In genomic region chr11:74748211-74749126, GRCh38 we compare ENCODE assay signal across 8 cellular contexts. TPM values are rescaled to one million over a fixed set of nuclear protein-coding genes. Genes with fewer than 3 reads are reported as not detected.
DNase-seq lines count a peak whose midpoint lies in the region; ATAC-seq and TF ChIP-seq lines count a peak whose summit lies in the region.

Gene RNF169, plus strand, starts transcription at chr11:74748849. Its CDS starts 32 bp downstream, at chr11:74748881.

- intact Hi-C loops in Right ventricle myocardium superior (cut with DNase I) = no loop called here

- H3K27me3 ChIP-seq in parathyroid adenoma (ENCODE audit: control insufficient read depth, insufficient read depth, low read length) (no peaks in the 10 kb centered on the region), tibial nerve (no peaks in the 10 kb centered on the region)

- ATAC-seq in HG02759 (IDR thresholded peaks at IDR 0.05; ENCODE audit: unreplicated experiment) (peak; percentile 97), Right ventricle myocardium superior (ENCODE audit: poor library complexity) (peak; percentile 98)

- H3K79me2 ChIP-seq in parathyroid adenoma = peaks cover 24% of the 10 kb centered on the region

- H3K9ac ChIP-seq in parathyroid adenoma = peak within 1 kb of the TSS; percentile 19

- TF ChIP-seq CTCF in GM12864 (IDR thresholded peaks at IDR 0.05; ENCODE audit: low read depth, low read length, missing control alignments) = no peak
- TF ChIP-seq CTCF in parathyroid adenoma (IDR thresholded peaks at IDR 0.05) = no peak
- TF ChIP-seq CTCF in tibial nerve (IDR thresholded peaks at IDR 0.05) = peak in 1 of 5 experiments; percentile 21

- peak within 1 kb of the TSS; percentile 88 for H2AFZ ChIP-seq in parathyroid adenoma

- H3K36me3 ChIP-seq in parathyroid adenoma (ENCODE audit: control insufficient read depth, insufficient read depth, low read length) (no peaks in the 10 kb centered on the region), tibial nerve (no peaks in the 10 kb centered on the region)

- 1 to 2% methylated on average over 21 to 36 of the region's 47 CpGs for WGBS in tibial nerve, 2 donors

- peak within 1 kb of the TSS; percentile 76 for H3K4me2 ChIP-seq in parathyroid adenoma (ENCODE audit: low read length)

- DNase-seq in GM12864 (ENCODE audit: low read depth) = peak; percentile 92
- DNase-seq in NCI-H1417 (lab: John Stamatoyannopoulos, UW) = peak; percentile 94 to 98 (median 96)
- DNase-seq in SW 1271 (lab: John Stamatoyannopoulos, UW) = peak; percentile 95 to 97
- DNase-seq in activated naive CD8-positive, alpha-beta T cell treated with anti-CD3 and anti-CD28 coated beads, Interleukin-2, amount 50 U/mL, for 16 hours (ENCODE audit: low read depth, low spot score) = peak; percentile 78
- DNase-seq in Right ventricle myocardium superior = peak; percentile 96
- DNase-seq in tibial nerve (ENCODE audit: low spot score in 2 of 2) = peak; percentile 93 to 94

- H3K27ac ChIP-seq in parathyroid adenoma = peak within 1 kb of the TSS; percentile 87
- H3K27ac ChIP-seq in tibial nerve = peak within 1 kb of the TSS; percentile 90 to 98 (median 96)

- peaks cover 9% of the 10 kb centered on the region for H3K4me1 ChIP-seq in parathyroid adenoma
- H3K4me1 ChIP-seq in tibial nerve = peaks cover 0 to 41% (median 16%) of the 10 kb centered on the region in 4 donors

- peak in 1 of 2 donors; percentile 90 for TF ChIP-seq EP300 in tibial nerve (IDR thresholded peaks at IDR 0.05)

- H3K9me3 ChIP-seq in parathyroid adenoma (ENCODE audit: control insufficient read depth, low read length) (no peaks in the 10 kb centered on the region), tibial nerve (no peaks in the 10 kb centered on the region)

- TF ChIP-seq POLR2A in tibial nerve (IDR thresholded peaks at IDR 0.05) = peak; percentile 53 to 80

- H3K4me3 ChIP-seq in GM12864 (ENCODE audit: low read depth, low read length) (peak within 1 kb of the TSS; percentile 74), parathyroid adenoma (ENCODE audit: low read depth, low read length) (peak within 1 kb of the TSS; percentile 70), tibial nerve (peak within 1 kb of the TSS; percentile 82 to 99 (median 91))

RNA-seq across cellular contexts. Expression of gene RNF169, which starts in this region (rescaled TPM):
- 10.2 TPM for total RNA-seq in Right ventricle myocardium superior
- 10 to 100 TPM; 20.1 to 23.4 (median 22.3) TPM for total RNA-seq in tibial nerve

Comparison
In these comparisons a context has a peak if more than half of its experiments do, and no peak if none do; other contexts are left out.
1. Peak in every context shown above with its lines: DNase-seq, ATAC-seq, H3K4me3 ChIP-seq and H3K27ac ChIP-seq.